Comparison of ENCODE assay signal across 21 cellular contexts in the genomic region with DNA sequence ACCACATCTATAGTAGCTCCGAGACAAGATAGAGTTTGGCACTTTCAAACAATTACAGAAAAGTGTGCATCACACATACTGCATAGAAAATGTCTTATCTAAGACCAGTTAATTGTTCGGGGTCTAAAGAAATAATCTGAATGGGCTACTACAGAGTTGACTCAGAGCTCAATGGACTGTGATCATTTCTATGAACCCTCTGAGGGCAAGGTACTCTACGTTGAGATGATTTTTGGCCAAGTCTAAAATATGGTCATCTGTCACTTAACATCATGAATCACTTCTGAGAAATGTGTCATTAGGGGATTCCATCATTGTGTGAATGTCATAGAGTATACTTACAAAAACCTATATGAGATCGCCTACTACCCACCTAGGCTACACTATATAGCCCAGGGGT.
"Had no signal": no experiment of that assay in that cellular context is flagged by ENCODE, and none has a peak within 500 bp of the region (broad histone marks: within the 10 kb centered on the region; RNA-seq: fewer than 3 reads in every experiment).

No MANE protein-coding gene starts in this region.

- H3K4me3 ChIP-seq: coronary artery, dorsolateral prefrontal cortex, esophagus muscularis mucosa, gastrocnemius medialis, heart right ventricle, left lung, lower lobe of right lung, mucosa of descending colon had no signal

- H3K36me3 ChIP-seq: esophagus muscularis mucosa, gastrocnemius medialis, heart right ventricle, left lung, lower lobe of right lung had no signal

- H3K9me3 ChIP-seq: esophagus muscularis mucosa, gastrocnemius medialis, lower lobe of right lung, mucosa of descending colon had no signal

- H3K4me1 ChIP-seq: esophagus muscularis mucosa, gastrocnemius medialis, heart right ventricle, left lung, lower lobe of right lung had no signal

- DNase-seq: dermis blood vessel endothelial cell; dorsolateral prefrontal cortex; effector CD4-positive, alpha-beta T cell; effector memory CD4-positive, alpha-beta T cell; foreskin fibroblast; foreskin melanocyte; gastrocnemius medialis; glutamatergic neuron; head of caudate nucleus; heart right ventricle; hippocampal formation; left cardiac atrium; left lung; left ventricle myocardium superior; lower lobe of right lung; mesenchymal stem cell; mucosa of descending colon; naive B cell; naive thymus-derived CD8-positive, alpha-beta T cell had no signal

- H3K27ac ChIP-seq: coronary artery, dorsolateral prefrontal cortex, esophagus muscularis mucosa, gastrocnemius medialis, heart right ventricle, left lung, lower lobe of right lung had no signal

- ATAC-seq: gastrocnemius medialis; heart right ventricle; left cardiac atrium; left lung; left ventricle myocardium superior; lower lobe of right lung; mucosa of descending colon; naive thymus-derived CD8-positive, alpha-beta T cell had no signal

- H3K27me3 ChIP-seq: dorsolateral prefrontal cortex, esophagus muscularis mucosa, gastrocnemius medialis, heart right ventricle, left lung had no signal
